11 cellular contexts compared by ENCODE assay signal in the genomic region with DNA sequence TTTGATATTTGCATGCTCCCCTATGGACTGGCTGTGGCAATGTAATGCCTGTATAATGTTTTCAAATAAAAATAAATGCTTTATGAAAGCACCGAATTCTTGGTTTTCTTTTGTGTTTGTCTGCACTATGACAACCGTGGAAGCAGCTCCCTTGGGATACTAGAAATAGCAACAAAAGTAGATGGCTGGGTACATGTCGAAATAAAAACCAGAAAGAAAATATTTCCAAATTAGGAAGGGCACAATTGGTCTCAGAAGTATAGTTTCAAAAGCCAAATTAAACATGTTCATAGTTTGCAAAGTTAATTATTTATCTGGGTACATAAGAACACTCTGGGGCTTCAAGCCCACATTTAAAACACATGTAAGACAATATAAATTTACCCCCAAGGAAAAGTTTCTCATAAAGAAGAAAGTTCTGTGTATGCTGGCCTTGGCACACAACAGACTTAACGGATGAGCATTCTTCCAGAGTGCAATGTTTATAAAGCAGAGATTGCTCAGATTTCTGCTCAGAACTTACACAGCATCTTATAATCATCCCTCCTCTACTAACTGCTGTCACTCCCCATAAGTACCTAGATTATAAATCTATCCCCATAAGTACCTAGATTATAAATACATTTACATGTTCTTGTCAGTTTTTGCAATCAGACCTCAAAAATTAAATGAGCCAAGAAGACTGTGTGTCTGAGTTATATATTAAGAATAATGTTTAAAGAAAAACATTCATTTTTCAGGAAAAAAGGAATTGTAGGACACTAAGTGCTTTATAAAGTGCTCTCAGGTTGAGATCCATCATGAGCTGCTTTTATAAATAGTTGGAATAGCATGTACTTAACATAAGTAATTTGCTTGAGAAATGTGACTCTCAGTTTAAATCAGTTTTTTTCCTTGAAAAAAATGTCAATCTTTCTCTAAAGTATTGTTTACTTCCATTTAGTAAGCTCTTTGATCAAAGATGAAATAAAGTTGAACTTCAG.
DNase-seq lines count a peak whose midpoint lies in the region; ATAC-seq, FAIRE-seq and TF ChIP-seq lines count a peak whose summit lies in the region.
"Had no signal": no experiment of that assay in that cellular context is flagged by ENCODE, and none has a peak within 500 bp of the region (broad histone marks: within the 10 kb centered on the region; RNA-seq: fewer than 3 reads in every experiment).

No MANE protein-coding gene starts in this region.

- no peaks in the 10 kb centered on the region for H3K79me2 ChIP-seq in mesendoderm (ENCODE audit: control insufficient read depth, insufficient read depth, low read length)

- no peaks in the 10 kb centered on the region for H3K36me3 ChIP-seq in subcutaneous abdominal adipose tissue (ENCODE audit: control insufficient read depth in 5 of 5, insufficient read depth in 5 of 5, low read length in 5 of 5)
- H3K36me3 ChIP-seq in mesendoderm (ENCODE audit: control insufficient read depth, insufficient read depth, low read length), result no peaks in the 10 kb centered on the region

- no peaks in the 10 kb centered on the region for H3K79me1 ChIP-seq in mesendoderm (ENCODE audit: low read length)

- FAIRE-seq in RCC 7860 (lab: Jason Lieb, UNC), result no peak

- H3K27ac ChIP-seq in subcutaneous abdominal adipose tissue (ENCODE audit: low read depth, low read length), result peak overlapping the region; percentile 81
- H3K27ac ChIP-seq in mesendoderm (ENCODE audit: low read depth, low read length), result no peak overlapping the region

- no peak overlapping the region for H3K56ac ChIP-seq in mesendoderm (ENCODE audit: low read length)

- no peak overlapping the region for H2BK5ac ChIP-seq in mesendoderm (ENCODE audit: low read length)

- no peaks in the 10 kb centered on the region for H3K9me3 ChIP-seq in subcutaneous abdominal adipose tissue (ENCODE audit: control insufficient read depth in 5 of 5, low read length in 5 of 5)

- H2AK5ac ChIP-seq in mesendoderm (ENCODE audit: low read length), result no peak overlapping the region

- ATAC-seq in GM18909 (IDR thresholded peaks at IDR 0.05; ENCODE audit: poor library complexity, unreplicated experiment) (peak; percentile 40), left lobe of liver (peak; percentile 66)
- ATAC-seq: WTC11 had no signal

- no peak overlapping the region for H2BK15ac ChIP-seq in mesendoderm (replicated peaks; ENCODE audit: low read depth)

- no peak overlapping the region for H4K8ac ChIP-seq in mesendoderm (ENCODE audit: low read depth, low read length)

- H3K18ac ChIP-seq in mesendoderm (ENCODE audit: low read length), result no peak overlapping the region

- DNase-seq in brain pericyte (ENCODE audit: low read depth, low spot score), result peak; percentile 21
- no peak for DNase-seq in left lobe of liver (ENCODE audit: low spot score)
- no peak for DNase-seq in mesendoderm
- no peak for DNase-seq in RCC 7860 (ENCODE audit: low spot score)
- no peak for DNase-seq in erythroblast (lab: John Stamatoyannopoulos, UW)
- DNase-seq in cerebellar cortex (ENCODE audit: low spot score), result no peak
- DNase-seq: CD4-positive, CD25-positive, alpha-beta regulatory T cell; SHP77 treated with DMSO at 0.1 percent for 48 hours had no signal

- H3K23ac ChIP-seq in mesendoderm (ENCODE audit: low read length), result no peak overlapping the region

- H3K4ac ChIP-seq in mesendoderm (ENCODE audit: low read depth, low read length), result no peak overlapping the region

- H3K27me3 ChIP-seq in subcutaneous abdominal adipose tissue (ENCODE audit: control insufficient read depth in 5 of 5, insufficient read depth in 4 of 5, low read length in 5 of 5) (no peaks in the 10 kb centered on the region), mesendoderm (ENCODE audit: insufficient read depth, low read length, poor library complexity) (no peaks in the 10 kb centered on the region)

- H3K4me1 ChIP-seq in subcutaneous abdominal adipose tissue (ENCODE audit: control insufficient read depth in 5 of 5, insufficient read depth in 5 of 5, low read length in 5 of 5) (peaks cover 3 to 28% (median 20%) of the 10 kb centered on the region in 5 donors), mesendoderm (ENCODE audit: control insufficient read depth, low read depth, low read length) (no peaks in the 10 kb centered on the region)

- H2BK120ac ChIP-seq in mesendoderm (ENCODE audit: low read depth, low read length), result no peak overlapping the region

- peak overlapping the region in 1 of 5 donors; percentile 10 for H3K9ac ChIP-seq in subcutaneous abdominal adipose tissue (ENCODE audit: low read length in 5 of 5)
- no peak overlapping the region for H3K9ac ChIP-seq in mesendoderm (ENCODE audit: low read length)

- TF ChIP-seq POLR2A in erythroblast (IDR thresholded peaks at IDR 0.05; ENCODE audit: low read length), result no peak

- H3K4me3 ChIP-seq in subcutaneous abdominal adipose tissue (ENCODE audit: low read depth in 1 of 5, low read length in 5 of 5) (peak overlapping the region in 3 of 5 donors; percentile 9 to 35 (median 11)), mesendoderm (ENCODE audit: low read length) (no peak overlapping the region)

- WGBS in mesendoderm (ENCODE audit: extremely low coverage, insufficient coverage, low lambda C conversion rate), result no CpG with 5 or more reads among the region's 4 CpGs

- no peak overlapping the region for H3K4me2 ChIP-seq in mesendoderm (ENCODE audit: low read length)

- no peak overlapping the region for H4K5ac ChIP-seq in mesendoderm (ENCODE audit: low read length)
